7 cellular contexts compared by ENCODE assay signal in genomic region chr17:47561698-47562405, GRCh38. TPM values are rescaled to one million over a fixed set of nuclear protein-coding genes. Genes with fewer than 3 reads are reported as not detected.
A peak's percentile ranks its signal among the peaks of the same experiment; 100 is the strongest.
DNase-seq lines count a peak whose midpoint lies in the region; ATAC-seq, FAIRE-seq and TF ChIP-seq lines count a peak whose summit lies in the region.
"Not testable (repeated sequence)": the region's sequence is repeated elsewhere in the genome, so short reads cannot be mapped to it uniquely, and the experiment has no call there.

No MANE protein-coding gene starts in this region.

- not testable (repeated sequence) for H3K36me3 ChIP-seq in GM23338 (ENCODE audit: insufficient read depth); bronchial epithelial cell (ENCODE audit: control insufficient read depth, insufficient read depth, low read length)

- not testable (repeated sequence) for H3K4me3 Mint-ChIP-seq in GM23338; activated T-helper 1 cell treated with anti-CD3 and anti-CD28 coated beads, Interleukin-12 subunit alpha, Interleukin-12 subunit beta, Interleukin-2, Interleukin-4 antibody, amounts not matched to agents 30 ng/mL and 10 ng/mL and 1 ng/mL, durations not matched to agents 14 hours and 24 hours and 36 hours; immature natural killer cell
- H3K4me3 Mint-ChIP-seq in naive thymus-derived CD8-positive, alpha-beta T cell: peak overlapping the region in 1 of 10 donors; percentile 30

- POLR2A ChIA-PET in naive thymus-derived CD8-positive, alpha-beta T cell (lab: Charles Lee): not testable (repeated sequence)

- not testable (repeated sequence) for H3K27me3 ChIP-seq in GM23338 (ENCODE audit: insufficient read depth); bronchial epithelial cell (ENCODE audit: control insufficient read depth, insufficient read depth, low read length)

- peaks cover 13% of the 10 kb centered on the region for H3K79me2 ChIP-seq in GM23338 (replicated peaks; ENCODE audit: insufficient read depth)

- not testable (repeated sequence) for H3K4me3 ChIP-seq in GM23338; bronchial epithelial cell (ENCODE audit: low read depth, low read length)

- H2AFZ ChIP-seq in GM23338: not testable (repeated sequence)

- not testable (repeated sequence) for H3K4me2 ChIP-seq in GM23338

- H3K36me3 Mint-ChIP-seq in GM23338 (ENCODE audit: low read depth); activated T-helper 1 cell treated with anti-CD3 and anti-CD28 coated beads, Interleukin-12 subunit alpha, Interleukin-12 subunit beta, Interleukin-2, Interleukin-4 antibody, amounts not matched to agents 30 ng/mL and 10 ng/mL and 1 ng/mL, durations not matched to agents 14 hours and 24 hours and 36 hours (ENCODE audit: low read depth); immature natural killer cell: not testable (repeated sequence)
- H3K36me3 Mint-ChIP-seq in naive thymus-derived CD8-positive, alpha-beta T cell: peaks cover 0 to 16% (median 2%) of the 10 kb centered on the region in 3 donors

- not testable (repeated sequence) for DNase-seq in GM23338 (ENCODE audit: low spot score); activated T-helper 1 cell treated with anti-CD3 and anti-CD28 coated beads, Interleukin-12 subunit alpha, Interleukin-12 subunit beta, Interleukin-2, Interleukin-4 antibody, amounts not matched to agents 30 ng/mL and 10 ng/mL and 1 ng/mL, durations not matched to agents 14 hours and 24 hours and 36 hours (ENCODE audit: low spot score); bronchial epithelial cell (ENCODE audit: low read depth); immature natural killer cell; naive thymus-derived CD8-positive, alpha-beta T cell; stimulated activated naive CD8-positive, alpha-beta T cell treated with anti-CD3 and anti-CD28 coated beads, Interleukin-15, Interleukin-2, amounts not matched to agents 100 U/mL and 50 U/mL, for 24 hours

- H3K27ac ChIP-seq in GM23338 (ENCODE audit: low read depth): not testable (repeated sequence)

- H3F3A ChIP-seq in GM23338 (replicated peaks; ENCODE audit: low read depth): not testable (repeated sequence)

- not testable (repeated sequence) for H3K9me3 Mint-ChIP-seq in GM23338; activated T-helper 1 cell treated with anti-CD3 and anti-CD28 coated beads, Interleukin-12 subunit alpha, Interleukin-12 subunit beta, Interleukin-2, Interleukin-4 antibody, amounts not matched to agents 30 ng/mL and 10 ng/mL and 1 ng/mL, durations not matched to agents 14 hours and 24 hours and 36 hours; immature natural killer cell; naive thymus-derived CD8-positive, alpha-beta T cell

- not testable (repeated sequence) for TF ChIP-seq CTCF in GM23338 (conservative IDR thresholded peaks at IDR 0.05; ENCODE audit: low read depth in 2 of 2); bronchial epithelial cell (IDR thresholded peaks at IDR 0.05; ENCODE audit: insufficient read depth, low read length, severe bottlenecking)

- ATAC-seq in GM23338 (peak; percentile 40; the same call in 2 of the 3 replicates), SK-N-SH treated with all-trans-retinoic acid at 6 μM for 48 hours (peak; percentile 28; the same call in 2 of the 3 replicates)
- ATAC-seq in naive thymus-derived CD8-positive, alpha-beta T cell: not testable (repeated sequence)
- ATAC-seq in stimulated activated naive CD8-positive, alpha-beta T cell treated with anti-CD3 and anti-CD28 coated beads, Interleukin-15, Interleukin-2, amounts not matched to agents 100 U/mL and 50 U/mL, for 24 hours: peak; percentile 6

- not testable (repeated sequence) for H3K27ac Mint-ChIP-seq in GM23338
- peak overlapping the region; percentile 44 for H3K27ac Mint-ChIP-seq in activated T-helper 1 cell treated with anti-CD3 and anti-CD28 coated beads, Interleukin-12 subunit alpha, Interleukin-12 subunit beta, Interleukin-2, Interleukin-4 antibody, amounts not matched to agents 30 ng/mL and 10 ng/mL and 1 ng/mL, durations not matched to agents 14 hours and 24 hours and 36 hours
- peak overlapping the region in 5 of 6 donors; percentile 49 to 78 (median 59) for H3K27ac Mint-ChIP-seq in immature natural killer cell
- H3K27ac Mint-ChIP-seq in naive thymus-derived CD8-positive, alpha-beta T cell: peak overlapping the region in 8 of 10 donors; percentile 29 to 83 (median 60)

- H3K27me3 Mint-ChIP-seq in GM23338 (ENCODE audit: insufficient read depth, low read depth, poor library complexity); activated T-helper 1 cell treated with anti-CD3 and anti-CD28 coated beads, Interleukin-12 subunit alpha, Interleukin-12 subunit beta, Interleukin-2, Interleukin-4 antibody, amounts not matched to agents 30 ng/mL and 10 ng/mL and 1 ng/mL, durations not matched to agents 14 hours and 24 hours and 36 hours (ENCODE audit: insufficient read depth); immature natural killer cell (ENCODE audit: low read depth in 3 of 3); naive thymus-derived CD8-positive, alpha-beta T cell: not testable (repeated sequence)

- not testable (repeated sequence) for H3K9me2 ChIP-seq in GM23338 (ENCODE audit: insufficient read depth)

- intact Hi-C loops in activated T-helper 1 cell treated with anti-CD3 and anti-CD28 coated beads, Interleukin-12 subunit alpha, Interleukin-12 subunit beta, Interleukin-2, Interleukin-4 antibody, amounts not matched to agents 30 ng/mL and 10 ng/mL and 1 ng/mL, durations not matched to agents 14 hours and 24 hours and 36 hours (cut with micrococcal nuclease): not testable (repeated sequence)

- H3K4me1 Mint-ChIP-seq in GM23338: not testable (repeated sequence)
- H3K4me1 Mint-ChIP-seq in activated T-helper 1 cell treated with anti-CD3 and anti-CD28 coated beads, Interleukin-12 subunit alpha, Interleukin-12 subunit beta, Interleukin-2, Interleukin-4 antibody, amounts not matched to agents 30 ng/mL and 10 ng/mL and 1 ng/mL, durations not matched to agents 14 hours and 24 hours and 36 hours (ENCODE audit: low read depth): peaks cover 10% of the 10 kb centered on the region
- peaks cover 13 to 21% of the 10 kb centered on the region in 2 donors for H3K4me1 Mint-ChIP-seq in immature natural killer cell
- H3K4me1 Mint-ChIP-seq in naive thymus-derived CD8-positive, alpha-beta T cell: peaks cover 11 to 29% (median 21%) of the 10 kb centered on the region in 4 donors

- H3K4me1 ChIP-seq in GM23338 (ENCODE audit: insufficient read depth): not testable (repeated sequence)

- peak; percentile 97 for FAIRE-seq in bronchial epithelial cell (lab: Jason Lieb, UNC)

- not testable (repeated sequence) for H4K20me1 ChIP-seq in GM23338 (replicated peaks; ENCODE audit: insufficient read depth)

RNA-seq across cellular contexts. Expression of gene NPEPPS, which starts 30.9 kb away (rescaled TPM):
- 85.2 and 91.5 TPM in 2 replicates for total RNA-seq in GM23338 (2014; rRNA removed; shearing (Covaris generic))
- 113 and 123 TPM in 2 replicates for polyA plus RNA-seq in GM23338 (2016; fragmentation: Nextera tagmentation; extraction: Ambion mirVana)
- total RNA-seq in activated T-helper 1 cell treated with anti-CD3 and anti-CD28 coated beads, Interleukin-12 subunit alpha, Interleukin-12 subunit beta, Interleukin-2, Interleukin-4 antibody, amounts not matched to agents 30 ng/mL and 10 ng/mL and 1 ng/mL, durations not matched to agents 14 hours and 24 hours and 36 hours: 103 and 106 TPM in 2 replicates
- total RNA-seq in bronchial epithelial cell: 84.2 and 95.0 TPM in 2 replicates
- polyA plus RNA-seq in immature natural killer cell: 10 to 100 TPM; 23.9 to 51.0 (median 33.7) TPM
- 100 to 1,000 TPM; 101 to 110 TPM for total RNA-seq in naive thymus-derived CD8-positive, alpha-beta T cell
- polyA plus RNA-seq in naive thymus-derived CD8-positive, alpha-beta T cell: 10 to 100 TPM; 34.8 to 38.2 (median 35.0) TPM
